Comparison of ENCODE assay signal across 9 cellular contexts in genomic region chr7:44880317-44881018, GRCh38. TPM values are rescaled to one million over a fixed set of nuclear protein-coding genes. Genes with fewer than 3 reads are reported as not detected.
A peak's percentile ranks its signal among the peaks of the same experiment; 100 is the strongest.
DNase-seq lines count a peak whose midpoint lies in the region; ATAC-seq, FAIRE-seq and TF ChIP-seq lines count a peak whose summit lies in the region.
"Had no signal": no experiment of that assay in that cellular context is flagged by ENCODE, and none has a peak within 500 bp of the region (broad histone marks: within the 10 kb centered on the region; RNA-seq: fewer than 3 reads in every experiment).

No MANE protein-coding gene starts in this region.

- peaks cover 65% of the 10 kb centered on the region for H3K79me2 ChIP-seq in keratinocyte (ENCODE audit: control insufficient read depth, insufficient read depth, low read length)

- ATAC-seq in left cardiac atrium: no peak
- no peak for ATAC-seq in WTC11
- ATAC-seq in upper lobe of right lung: no peak
- ATAC-seq in omental fat pad (ENCODE audit: low FRiP score): no peak

- H3K4me1 ChIP-seq in left ventricle myocardium inferior: peaks cover 83% of the 10 kb centered on the region
- peaks cover 30% of the 10 kb centered on the region for H3K4me1 ChIP-seq in keratinocyte (ENCODE audit: control insufficient read depth, extremely low read depth, insufficient read depth, low read length)
- peaks cover 50% of the 10 kb centered on the region for H3K4me1 ChIP-seq in upper lobe of right lung

- no peaks in the 10 kb centered on the region for H3K9me1 ChIP-seq in keratinocyte (ENCODE audit: control insufficient read depth, extremely low read depth, insufficient read depth, low read length)

- dilution Hi-C loops in keratinocyte (cut with MboI; ENCODE audit: extremely low pct_ligation_motif_present, low sequenced_read_pairs): no loop called here

- no peaks in the 10 kb centered on the region for H3K27me3 ChIP-seq in left ventricle myocardium inferior (ENCODE audit: low read depth)
- H3K27me3 ChIP-seq in keratinocyte (ENCODE audit: control insufficient read depth, extremely low read depth, insufficient read depth, low read length): no peaks in the 10 kb centered on the region
- H3K27me3 ChIP-seq in upper lobe of right lung: no peaks in the 10 kb centered on the region

- H2AFZ ChIP-seq in keratinocyte (ENCODE audit: control insufficient read depth, low read length): no peak overlapping the region

- no peaks in the 10 kb centered on the region for H3K36me3 ChIP-seq in left ventricle myocardium inferior
- no peaks in the 10 kb centered on the region for H3K36me3 ChIP-seq in keratinocyte (ENCODE audit: control insufficient read depth in 2 of 2, extremely low read depth in 1 of 2, insufficient read depth in 2 of 2, low read length in 2 of 2)
- H3K36me3 ChIP-seq in upper lobe of right lung: peaks cover 11% of the 10 kb centered on the region

- H3K4me3 Mint-ChIP-seq in WTC11: peak overlapping the region; percentile 90; the same call in 1 of the 2 replicates

- peaks cover 14% of the 10 kb centered on the region for H4K20me1 ChIP-seq in keratinocyte (ENCODE audit: control insufficient read depth, extremely low read depth, insufficient read depth, low read length)

- H3K27ac Mint-ChIP-seq in WTC11: peak overlapping the region; percentile 56; the same call in 1 of the 2 replicates

- CTCF ChIA-PET in WTC11 (lab: Charles Lee): no interaction called here

- no peaks in the 10 kb centered on the region for H3K27me3 Mint-ChIP-seq in WTC11 (ENCODE audit: low read depth)

- TF ChIP-seq CTCF in left ventricle myocardium inferior (IDR thresholded peaks at IDR 0.05; ENCODE audit: borderline replicate concordance) (no peak), WTC11 (IDR thresholded peaks at IDR 0.05) (no peak), keratinocyte (optimal IDR thresholded peaks at IDR 0.05 in 1 of 3, IDR thresholded peaks at IDR 0.05 in 1 of 3, conservative IDR thresholded peaks at IDR 0.05 in 1 of 3; ENCODE audit: extremely low read depth in 1 of 3, insufficient read depth in 2 of 3, low read length in 3 of 3) (no peak), upper lobe of right lung (IDR thresholded peaks at IDR 0.05) (no peak), omental fat pad (IDR thresholded peaks at IDR 0.05) (no peak)

- FAIRE-seq in keratinocyte (lab: Jason Lieb, UNC): peak; percentile 51

- H3K9me3 ChIP-seq in left ventricle myocardium inferior (replicated peaks): no peaks in the 10 kb centered on the region
- H3K9me3 ChIP-seq in keratinocyte (ENCODE audit: control insufficient read depth, low read depth, low read length): no peaks in the 10 kb centered on the region
- no peaks in the 10 kb centered on the region for H3K9me3 ChIP-seq in upper lobe of right lung

- POLR2A ChIA-PET in WTC11 (lab: Charles Lee): no interaction called here

- H3K4me1 Mint-ChIP-seq in WTC11: peaks cover 37% of the 10 kb centered on the region

- DNase-seq in left ventricle myocardium inferior (no peak), left cardiac atrium (no peak), WTC11 (ENCODE audit: low spot score) (no peak), keratinocyte (ENCODE audit: low read depth, low spot score) (no peak), upper lobe of right lung (no peak), omental fat pad (ENCODE audit: low spot score) (no peak), middle frontal gyrus (ENCODE audit: extremely low spot score, low spot score) (no peak)
- DNase-seq in activated CD4-positive, CD25-positive, alpha-beta regulatory T cell treated with anti-CD3 and anti-CD28 coated beads, Interleukin-2, amount 50 U/mL, for 72 hours: no peak
- DNase-seq: activated effector memory CD4-positive, alpha-beta T cell treated with anti-CD3 and anti-CD28 coated beads, Interleukin-2, amount 50 U/mL, for 16 hours had no signal

- no peaks in the 10 kb centered on the region for H3K9me3 Mint-ChIP-seq in WTC11

- H3K4me2 ChIP-seq in keratinocyte (ENCODE audit: control insufficient read depth, extremely low read depth, insufficient read depth, low read depth, low read length): peak overlapping the region; percentile 91

- no peak overlapping the region for H3K9ac ChIP-seq in keratinocyte (ENCODE audit: control insufficient read depth, extremely low read depth, insufficient read depth, low read length)

- H3K4me3 ChIP-seq in left ventricle myocardium inferior (peak overlapping the region; percentile 94), keratinocyte (ENCODE audit: control insufficient read depth in 2 of 3, extremely low read depth in 1 of 3, insufficient read depth in 2 of 3, low read depth in 1 of 3, low read length in 3 of 3) (peak overlapping the region in 2 of 3 experiments; percentile 71 to 78), upper lobe of right lung (peak overlapping the region; percentile 94)

- H3K27ac ChIP-seq in left ventricle myocardium inferior (replicated peaks) (peak overlapping the region; percentile 10), keratinocyte (ENCODE audit: control insufficient read depth, insufficient read depth, low read length) (peak overlapping the region; percentile 37), upper lobe of right lung (no peak overlapping the region)

- intact Hi-C loops in left ventricle myocardium inferior (cut with micrococcal nuclease) (no loop called here), left cardiac atrium (cut with DNase I) (no loop called here), upper lobe of right lung (cut with DNase I) (no loop called here)

- H3K36me3 Mint-ChIP-seq in WTC11: peaks cover 15% of the 10 kb centered on the region

TF ChIP-seq in WTC11, 78 proteins besides CTCF, POLR2A, EP300 and RAD21:
- TF ChIP-seq, protein P1, sequence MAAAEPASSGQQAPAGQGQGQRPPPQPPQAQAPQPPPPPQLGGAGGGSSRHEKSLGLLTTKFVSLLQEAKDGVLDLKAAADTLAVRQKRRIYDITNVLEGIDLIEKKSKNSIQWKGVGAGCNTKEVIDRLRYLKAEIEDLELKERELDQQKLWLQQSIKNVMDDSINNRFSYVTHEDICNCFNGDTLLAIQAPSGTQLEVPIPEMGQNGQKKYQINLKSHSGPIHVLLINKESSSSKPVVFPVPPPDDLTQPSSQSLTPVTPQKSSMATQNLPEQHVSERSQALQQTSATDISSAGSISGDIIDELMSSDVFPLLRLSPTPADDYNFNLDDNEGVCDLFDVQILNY (CRISPR knock-in tag; IDR thresholded peaks at IDR 0.05): no peak
- TF ChIP-seq SOX15 (CRISPR knock-in tag; IDR thresholded peaks at IDR 0.05) (no peak), MXD4 (CRISPR knock-in tag; IDR thresholded peaks at IDR 0.05; ENCODE audit: borderline replicate concordance) (no peak), ATF1 (CRISPR knock-in tag; IDR thresholded peaks at IDR 0.05) (no peak), IRF2 (CRISPR knock-in tag; IDR thresholded peaks at IDR 0.05; ENCODE audit: borderline replicate concordance, low read depth) (no peak), ZNF232 (CRISPR knock-in tag; IDR thresholded peaks at IDR 0.05) (no peak), ZNF219 (CRISPR knock-in tag; IDR thresholded peaks at IDR 0.05; ENCODE audit: borderline replicate concordance) (no peak), JUN (CRISPR knock-in tag; IDR thresholded peaks at IDR 0.05) (no peak)

RNA-seq across cellular contexts. Expression of gene PURB, which starts 4.9 kb away (rescaled TPM):
- total RNA-seq in left ventricle myocardium inferior (13.1 TPM), left cardiac atrium (10 to 100 TPM; 13.8 to 19.3 TPM), WTC11 (2021) (22.0 to 22.5 TPM (median 22.1 TPM) in 3 replicates), upper lobe of right lung (26.0 TPM), omental fat pad (10 to 100 TPM; 20.9 to 32.1 (median 24.2) TPM)
- 5.1 to 7.7 TPM (median 5.7 TPM) in 3 replicates for polyA plus RNA-seq in keratinocyte
- 6.2 TPM for polyA plus RNA-seq in keratinocyte (2011; ENCODE audit: low read depth)
- polyA plus RNA-seq in keratinocyte (2011; cell fraction: cytosol; rRNA removed): 5.3 and 9.5 TPM in 2 replicates
- 8.4 and 10.7 TPM in 2 replicates for polyA plus RNA-seq in keratinocyte (2011; cell fraction: nucleus; rRNA removed)
- 11.6 and 12.4 TPM in 2 replicates for polyA plus RNA-seq in keratinocyte (2012; ENCODE audit: low replicate concordance)
- 3.9 to 9.6 TPM (median 4.3 TPM) in 3 replicates for polyA minus RNA-seq in keratinocyte
- 10.7 TPM for polyA minus RNA-seq in keratinocyte (2011; cell fraction: cytosol; rRNA and poly(A)+ RNA removed)
- 9.0 and 17.5 TPM in 2 replicates for polyA minus RNA-seq in keratinocyte (2011; cell fraction: nucleus; rRNA and poly(A)+ RNA removed)

RNA-seq across cellular contexts. Expression of gene H2AZ2, which starts 32.6 kb away (rescaled TPM):
- total RNA-seq in left ventricle myocardium inferior (265 TPM), left cardiac atrium (100 to 1,000 TPM; 191 to 205 TPM), WTC11 (2021) (178 to 229 TPM (median 227 TPM) in 3 replicates), upper lobe of right lung (131 TPM), omental fat pad (100 to 1,000 TPM in 1 of 4 donors, 10 to 100 TPM in 3; 94.1 to 116 (median 97.9) TPM)
- polyA plus RNA-seq in keratinocyte: 62.6 to 139 TPM (median 131 TPM) in 3 replicates
- polyA plus RNA-seq in keratinocyte (2011; ENCODE audit: low read depth): 54.4 TPM
- polyA plus RNA-seq in keratinocyte (2011; cell fraction: cytosol; rRNA removed): 79.9 and 107 TPM in 2 replicates
- polyA plus RNA-seq in keratinocyte (2011; cell fraction: nucleus; rRNA removed): 30.9 and 39.7 TPM in 2 replicates
- polyA plus RNA-seq in keratinocyte (2012; ENCODE audit: low replicate concordance): 58.6 and 129 TPM in 2 replicates
- polyA minus RNA-seq in keratinocyte: 47.6 to 84.5 TPM (median 48.3 TPM) in 3 replicates
- polyA minus RNA-seq in keratinocyte (2011; cell fraction: cytosol; rRNA and poly(A)+ RNA removed): 26.1 TPM
- polyA minus RNA-seq in keratinocyte (2011; cell fraction: nucleus; rRNA and poly(A)+ RNA removed): 7.8 and 23.9 TPM in 2 replicates
